1 cellular context compared by ENCODE assay signal in the genomic region with DNA sequence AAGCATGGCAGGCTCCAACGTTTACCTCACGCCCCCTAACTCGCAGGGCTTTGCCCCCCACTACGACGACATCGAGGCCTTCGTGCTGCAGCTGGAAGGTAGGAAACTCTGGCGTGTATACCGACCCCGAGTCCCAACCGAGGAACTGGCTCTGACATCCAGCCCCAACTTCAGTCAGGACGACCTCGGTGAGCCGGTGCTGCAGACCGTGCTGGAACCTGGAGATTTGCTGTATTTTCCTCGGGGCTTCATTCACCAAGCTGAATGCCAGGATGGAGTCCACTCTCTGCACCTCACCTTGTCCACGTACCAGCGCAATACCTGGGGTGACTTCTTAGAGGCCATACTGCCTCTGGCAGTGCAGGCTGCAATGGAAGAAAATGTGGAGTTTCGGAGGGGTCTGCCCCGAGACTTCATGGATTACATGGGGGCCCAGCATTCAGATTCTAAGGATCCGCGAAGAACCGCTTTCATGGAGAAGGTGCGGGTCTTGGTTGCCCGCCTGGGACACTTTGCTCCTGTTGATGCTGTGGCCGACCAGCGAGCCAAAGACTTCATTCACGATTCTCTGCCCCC.
TF ChIP-seq lines count a peak whose summit lies in the region.

No MANE protein-coding gene starts in this region.

TF ChIP-seq in GM23338, 12 proteins besides CTCF, POLR2A, EP300 and RAD21 (continued from another document):
- TF ChIP-seq ZNF462 (CRISPR knock-in tag; IDR thresholded peaks at IDR 0.05) = no peak
- TF ChIP-seq CREB1 (CRISPR knock-in tag; IDR thresholded peaks at IDR 0.05; ENCODE audit: low read depth) = no peak
